20 cellular contexts compared by ENCODE assay signal in genomic region chr15:101536875-101537405, GRCh38. TPM values are rescaled to one million over a fixed set of nuclear protein-coding genes. Genes with fewer than 3 reads are reported as not detected.
A peak's percentile ranks its signal among the peaks of the same experiment; 100 is the strongest.
DNase-seq lines count a peak whose midpoint lies in the region; TF ChIP-seq lines count a peak whose summit lies in the region.
"Had no signal": no experiment of that assay in that cellular context is flagged by ENCODE, and none has a peak within 500 bp of the region (broad histone marks: within the 10 kb centered on the region; RNA-seq: fewer than 3 reads in every experiment).

No MANE protein-coding gene starts in this region.

- no peak overlapping the region for H2AFZ ChIP-seq in mesenchymal stem cell (ENCODE audit: low read depth, low read length)
- H2AFZ ChIP-seq: GM23248 had no signal

- peak overlapping the region in 1 of 2 experiments; percentile 16 for H2BK12ac ChIP-seq in mesenchymal stem cell (ENCODE audit: low read length in 2 of 2)

- no peak for TF ChIP-seq CTCF in spleen (IDR thresholded peaks at IDR 0.05 in 8 of 11, conservative IDR thresholded peaks at IDR 0.05 in 3 of 11)

- intact Hi-C loops in spleen (cut with DNase I; ENCODE audit: low total_unique reads), result no loop called here

- H2BK15ac ChIP-seq in mesenchymal stem cell (ENCODE audit: low read depth, poor library complexity, severe bottlenecking), result peak overlapping the region; percentile 13

- H3K27me3 ChIP-seq in mesenchymal stem cell (ENCODE audit: control insufficient read depth in 1 of 2, insufficient read depth in 1 of 2, low read length in 2 of 2) (peaks cover 13 to 28% of the 10 kb centered on the region in 2 experiments), spleen (replicated peaks in 1 of 7) (no peaks in the 10 kb centered on the region)
- H3K27me3 ChIP-seq: Peyer's patch had no signal

- H2BK120ac ChIP-seq in mesenchymal stem cell (ENCODE audit: low read depth, low read length), result peak overlapping the region; percentile 39

- H3K4me1 ChIP-seq in mesenchymal stem cell (ENCODE audit: control insufficient read depth, insufficient read depth, low read depth, low read length), result no peaks in the 10 kb centered on the region
- H3K4me1 ChIP-seq in spleen, result peaks cover 0 to 6% (median 0%) of the 10 kb centered on the region in 6 donors
- H3K4me1 ChIP-seq: Peyer's patch had no signal

- H3K27ac ChIP-seq in mesenchymal stem cell (ENCODE audit: low read length, poor library complexity, severe bottlenecking) (no peak overlapping the region), spleen (peak overlapping the region in 7 of 8 donors; percentile 39 to 67 (median 55))
- H3K27ac ChIP-seq: GM23248 had no signal

- H2BK5ac ChIP-seq in mesenchymal stem cell (ENCODE audit: low read depth, low read length, poor library complexity, severe bottlenecking), result no peak overlapping the region

- H4K8ac ChIP-seq in mesenchymal stem cell (ENCODE audit: low read length), result peak overlapping the region; percentile 65

- H3K79me1 ChIP-seq in mesenchymal stem cell (replicated peaks; ENCODE audit: low read length, poor library complexity, severe bottlenecking), result no peaks in the 10 kb centered on the region

- no peak overlapping the region for H2AK5ac ChIP-seq in mesenchymal stem cell (ENCODE audit: low read length, severe bottlenecking)

- no peak overlapping the region for H3K23ac ChIP-seq in mesenchymal stem cell (ENCODE audit: low read length in 2 of 2)

- DNase-seq in activated CD8-positive, alpha-beta memory T cell treated with anti-CD3 and anti-CD28 coated beads for 24 hours, result peak; percentile 26
- no peak for DNase-seq in activated CD8-positive, alpha-beta memory T cell treated with anti-CD3 and anti-CD28 coated beads, Interleukin-2, amount 50 U/mL, for 48 hours
- peak; percentile 14 for DNase-seq in LoVo (ENCODE audit: low spot score)
- DNase-seq in mesenchymal stem cell, result no peak
- DNase-seq in spleen, result no peak
- DNase-seq in mucosa of gallbladder (ENCODE audit: low spot score), result no peak
- DNase-seq in activated naive CD4-positive, alpha-beta T cell (lab: John Stamatoyannopoulos, UW), result no peak
- DNase-seq in NCI-H748 treated with DMSO at 0.1 percent for 48 hours (lab: John Stamatoyannopoulos, UW), result no peak
- DNase-seq: 8988T; CD4-positive, CD25-positive, alpha-beta regulatory T cell; DMS153; GF-D8; GM23248; MM.1S; NCI-H1092; NCI-H146; NCI-H2081; NCI-H446 treated with DMSO at 0.1 percent for 48 hours; NCI-H69; Peyer's patch had no signal

- H3K9ac ChIP-seq in mesenchymal stem cell (ENCODE audit: low read length), result no peak overlapping the region
- H3K9ac ChIP-seq: GM23248 had no signal

- peak overlapping the region; percentile 78 for H4K91ac ChIP-seq in mesenchymal stem cell (ENCODE audit: low read length)

- no peak overlapping the region for H3K14ac ChIP-seq in mesenchymal stem cell (ENCODE audit: low read length in 2 of 2)

- H3K18ac ChIP-seq in mesenchymal stem cell (ENCODE audit: low read depth in 1 of 2, low read length in 2 of 2), result peak overlapping the region in 1 of 2 experiments; percentile 13

- no peak for TF ChIP-seq POLR2A in spleen (IDR thresholded peaks at IDR 0.05)

- H3K9me3 ChIP-seq in mesenchymal stem cell (ENCODE audit: control insufficient read depth, low read length) (peaks cover 4% of the 10 kb centered on the region), spleen (peaks cover 0 to 5% (median 0%) of the 10 kb centered on the region in 8 donors)
- H3K9me3 ChIP-seq: Peyer's patch had no signal

- WGBS in mesenchymal stem cell, result 87% methylated on average over 19 of the region's 20 CpGs
- 88 to 92% (median 91%) methylated on average over 7 to 20 of the region's 20 CpGs for WGBS in spleen, 5 donors

- H3K36me3 ChIP-seq in mesenchymal stem cell (ENCODE audit: control insufficient read depth in 1 of 2, insufficient read depth in 2 of 2, low read depth in 1 of 2, low read length in 2 of 2) (no peaks in the 10 kb centered on the region), spleen (no peaks in the 10 kb centered on the region)
- H3K36me3 ChIP-seq: Peyer's patch had no signal

- peak overlapping the region in 1 of 2 experiments; percentile 67 for H3K4ac ChIP-seq in mesenchymal stem cell (ENCODE audit: low read depth in 1 of 2, low read length in 2 of 2)

- H3K4me3 ChIP-seq in mesenchymal stem cell (ENCODE audit: insufficient read depth in 1 of 2, low read depth in 1 of 2, low read length in 2 of 2), result no peak overlapping the region
- no peak overlapping the region for H3K4me3 ChIP-seq in spleen
- H3K4me3 ChIP-seq: GM23248, Peyer's patch had no signal

- no peak overlapping the region for H3K4me2 ChIP-seq in mesenchymal stem cell (ENCODE audit: low read length, poor library complexity, severe bottlenecking)

RNA-seq across cellular contexts. Expression of gene PCSK6, which starts 47.4 kb away (rescaled TPM):
- 49.7 TPM for polyA plus RNA-seq in mesenchymal stem cell (2013, experiment 1 of 2)
- polyA plus RNA-seq in mesenchymal stem cell (2013, experiment 2 of 2), result 51.6 TPM
- total RNA-seq in spleen, result 100 to 1,000 TPM; 167 to 403 (median 304) TPM
- 10 to 100 TPM in 2 of 3 donors, 1 to 10 TPM in 1; 10.0 to 39.8 (median 21.7) TPM for polyA plus RNA-seq in spleen
- total RNA-seq in mucosa of gallbladder, result 15.0 TPM
- total RNA-seq: GM23248 had no signal

Comparison
In these comparisons a context has a peak if more than half of its experiments do, and no peak if none do; other contexts are left out.
1. DNase-seq: peak in activated CD8-positive, alpha-beta memory T cell treated with anti-CD3 and anti-CD28 coated beads for 24 hours (single experiment) and LoVo (single experiment); none in activated CD8-positive, alpha-beta memory T cell treated with anti-CD3 and anti-CD28 coated beads, Interleukin-2, amount 50 U/mL, for 48 hours (single experiment), mesenchymal stem cell (single experiment), spleen (single experiment), mucosa of gallbladder (single experiment), activated naive CD4-positive, alpha-beta T cell (0 of 4) and NCI-H748 treated with DMSO at 0.1 percent for 48 hours (single experiment).
2. RNA of gene PCSK6, which starts 47.4 kb away (total RNA-seq): 167 to 403 TPM in spleen; 15.0 TPM in mucosa of gallbladder (single experiment); every median in the first group is over 10 times any median in the second.